In the genomic region with DNA sequence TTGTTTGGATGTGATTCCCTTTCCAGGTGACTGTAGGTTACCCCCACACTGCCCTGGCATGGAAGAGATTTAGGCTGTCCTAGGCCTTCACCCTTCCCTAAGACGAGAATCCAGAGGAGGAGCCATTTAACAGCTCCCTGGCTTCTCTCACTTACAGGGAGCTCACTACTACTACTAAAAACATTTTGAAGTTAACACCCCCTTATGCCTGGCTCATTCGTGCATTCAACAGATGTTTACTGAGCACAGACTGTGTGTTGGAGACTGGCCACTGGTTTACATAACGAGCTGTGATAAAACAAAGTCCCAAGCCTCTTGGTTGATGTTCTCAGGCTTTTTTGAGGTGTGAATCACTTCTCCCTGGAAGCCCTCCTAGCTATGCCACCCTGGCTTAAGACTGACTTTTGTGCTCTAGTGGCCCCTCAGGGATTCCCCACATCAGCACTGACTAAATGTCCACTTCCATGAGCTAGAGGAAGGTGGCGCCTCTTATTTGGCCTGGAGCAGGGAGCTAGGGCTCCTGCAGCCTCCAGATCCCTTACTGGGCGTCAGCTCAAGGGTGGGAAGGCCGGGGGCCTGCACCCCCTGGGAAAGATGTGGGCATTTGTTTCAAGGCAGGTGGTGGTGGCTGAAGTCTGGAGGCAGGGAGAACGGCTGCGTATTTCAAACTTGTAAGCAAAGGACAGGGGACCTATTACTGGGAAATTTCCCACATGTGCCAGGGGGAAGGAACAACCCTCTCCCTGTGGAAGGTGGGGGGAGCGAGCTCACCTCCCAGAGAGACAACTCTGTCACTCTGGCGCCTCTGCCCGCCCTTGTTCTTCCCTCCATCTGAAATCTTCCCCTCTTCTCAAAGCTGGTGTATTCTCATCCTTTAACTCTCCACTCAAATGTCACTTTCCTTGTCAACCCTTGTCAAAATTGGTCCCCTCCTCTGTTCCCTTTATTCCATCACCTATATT, we compare ENCODE assay signal across 1 cellular context.
A peak's percentile ranks its signal among the peaks of the same experiment; 100 is the strongest.
TF ChIP-seq lines count a peak whose summit lies in the region.

No MANE protein-coding gene starts in this region.

TF ChIP-seq in H1, 55 proteins besides CTCF, POLR2A, EP300 and RAD21:
- TF ChIP-seq SUZ12 (IDR thresholded peaks at IDR 0.05; ENCODE audit: low read length) (no peak), MAX (IDR thresholded peaks at IDR 0.05) (peak; percentile 18; the same call in 1 of the 2 replicates), SAP30 (IDR thresholded peaks at IDR 0.05; ENCODE audit: insufficient read depth, insufficient replicate concordance, low read length) (no peak), BCL11A (IDR thresholded peaks at IDR 0.05; ENCODE audit: low read depth in 2 of 2, low read length in 2 of 2) (no peak)
- TF ChIP-seq, protein P1, sequence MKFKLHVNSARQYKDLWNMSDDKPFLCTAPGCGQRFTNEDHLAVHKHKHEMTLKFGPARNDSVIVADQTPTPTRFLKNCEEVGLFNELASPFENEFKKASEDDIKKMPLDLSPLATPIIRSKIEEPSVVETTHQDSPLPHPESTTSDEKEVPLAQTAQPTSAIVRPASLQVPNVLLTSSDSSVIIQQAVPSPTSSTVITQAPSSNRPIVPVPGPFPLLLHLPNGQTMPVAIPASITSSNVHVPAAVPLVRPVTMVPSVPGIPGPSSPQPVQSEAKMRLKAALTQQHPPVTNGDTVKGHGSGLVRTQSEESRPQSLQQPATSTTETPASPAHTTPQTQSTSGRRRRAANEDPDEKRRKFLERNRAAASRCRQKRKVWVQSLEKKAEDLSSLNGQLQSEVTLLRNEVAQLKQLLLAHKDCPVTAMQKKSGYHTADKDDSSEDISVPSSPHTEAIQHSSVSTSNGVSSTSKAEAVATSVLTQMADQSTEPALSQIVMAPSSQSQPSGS (IDR thresholded peaks at IDR 0.05; ENCODE audit: low read length): 0 out of 2 replicates have a peak, but pooled peaks have one; percentile 36
TF ChIP-seq in H1: peak in this region for 2.
